In genomic region chr14:68924392-68925158, GRCh38 we compare ENCODE assay signal across 1 cellular context.
A peak's percentile ranks its signal among the peaks of the same experiment; 100 is the strongest.
TF ChIP-seq lines count a peak whose summit lies in the region.

No MANE protein-coding gene starts in this region.

TF ChIP-seq in HepG2, 621 proteins besides CTCF, POLR2A, EP300 and RAD21 (continues in another document):
- TF ChIP-seq ZNF652 (CRISPR knock-in tag; IDR thresholded peaks at IDR 0.05; ENCODE audit: borderline replicate concordance, low read depth) (0 out of 2 replicates have a peak, but pooled peaks have one; percentile 57), PAXIP1 (CRISPR knock-in tag; conservative IDR thresholded peaks at IDR 0.05) (0 out of 2 replicates have a peak, but pooled peaks have one; percentile 34), PPARG (CRISPR knock-in tag; conservative IDR thresholded peaks at IDR 0.05) (peak; percentile 73), ZNF687 (CRISPR knock-in tag; IDR thresholded peaks at IDR 0.05) (peak; percentile 77), ZKSCAN1 (IDR thresholded peaks at IDR 0.05; ENCODE audit: low read length) (no peak), SAP130 (CRISPR knock-in tag; IDR thresholded peaks at IDR 0.05; ENCODE audit: low read depth) (0 out of 2 replicates have a peak, but pooled peaks have one; percentile 39), ZC3H13 (CRISPR knock-in tag; IDR thresholded peaks at IDR 0.05) (no peak), ZNF781 (CRISPR knock-in tag; IDR thresholded peaks at IDR 0.05; ENCODE audit: borderline replicate concordance, not compliant biosample characterization) (no peak), ARNT (IDR thresholded peaks at IDR 0.05) (no peak), SOX6 (IDR thresholded peaks at IDR 0.05) (no peak), SOX6 (CRISPR knock-in tag; IDR thresholded peaks at IDR 0.05) (no peak), ZNF704 (CRISPR knock-in tag; IDR thresholded peaks at IDR 0.05; ENCODE audit: borderline replicate concordance) (no peak), TERF1 (CRISPR knock-in tag; IDR thresholded peaks at IDR 0.05) (no peak), RXRB (CRISPR knock-in tag; IDR thresholded peaks at IDR 0.05; ENCODE audit: borderline replicate concordance) (peak; percentile 69), CERS6 (CRISPR knock-in tag; IDR thresholded peaks at IDR 0.05) (no peak), ZFP36L1 (CRISPR knock-in tag; IDR thresholded peaks at IDR 0.05) (no peak), SKIL (CRISPR knock-in tag; IDR thresholded peaks at IDR 0.05; ENCODE audit: borderline replicate concordance) (no peak), SRF (IDR thresholded peaks at IDR 0.05; ENCODE audit: low read depth, low read length) (peak; percentile 83), ZFX (CRISPR knock-in tag; IDR thresholded peaks at IDR 0.05; ENCODE audit: low read depth) (peak; percentile 24; the same call in 1 of the 2 replicates), IKZF5 (CRISPR knock-in tag; IDR thresholded peaks at IDR 0.05) (0 out of 2 replicates have a peak, but pooled peaks have one; percentile 10), ERF (CRISPR knock-in tag; IDR thresholded peaks at IDR 0.05) (no peak), LCORL (IDR thresholded peaks at IDR 0.05) (no peak), LCORL (CRISPR knock-in tag; IDR thresholded peaks at IDR 0.05) (peak; percentile 49; the same call in 1 of the 2 replicates), HIC2 (CRISPR knock-in tag; IDR thresholded peaks at IDR 0.05; ENCODE audit: low read depth) (peak; percentile 31; the same call in 1 of the 2 replicates), TEAD3 (CRISPR knock-in tag; optimal IDR thresholded peaks at IDR 0.05; ENCODE audit: borderline replicate concordance) (peak; percentile 73), ZNF407 (CRISPR knock-in tag; IDR thresholded peaks at IDR 0.05; ENCODE audit: not compliant biosample characterization) (no peak)
